In the genomic region with DNA sequence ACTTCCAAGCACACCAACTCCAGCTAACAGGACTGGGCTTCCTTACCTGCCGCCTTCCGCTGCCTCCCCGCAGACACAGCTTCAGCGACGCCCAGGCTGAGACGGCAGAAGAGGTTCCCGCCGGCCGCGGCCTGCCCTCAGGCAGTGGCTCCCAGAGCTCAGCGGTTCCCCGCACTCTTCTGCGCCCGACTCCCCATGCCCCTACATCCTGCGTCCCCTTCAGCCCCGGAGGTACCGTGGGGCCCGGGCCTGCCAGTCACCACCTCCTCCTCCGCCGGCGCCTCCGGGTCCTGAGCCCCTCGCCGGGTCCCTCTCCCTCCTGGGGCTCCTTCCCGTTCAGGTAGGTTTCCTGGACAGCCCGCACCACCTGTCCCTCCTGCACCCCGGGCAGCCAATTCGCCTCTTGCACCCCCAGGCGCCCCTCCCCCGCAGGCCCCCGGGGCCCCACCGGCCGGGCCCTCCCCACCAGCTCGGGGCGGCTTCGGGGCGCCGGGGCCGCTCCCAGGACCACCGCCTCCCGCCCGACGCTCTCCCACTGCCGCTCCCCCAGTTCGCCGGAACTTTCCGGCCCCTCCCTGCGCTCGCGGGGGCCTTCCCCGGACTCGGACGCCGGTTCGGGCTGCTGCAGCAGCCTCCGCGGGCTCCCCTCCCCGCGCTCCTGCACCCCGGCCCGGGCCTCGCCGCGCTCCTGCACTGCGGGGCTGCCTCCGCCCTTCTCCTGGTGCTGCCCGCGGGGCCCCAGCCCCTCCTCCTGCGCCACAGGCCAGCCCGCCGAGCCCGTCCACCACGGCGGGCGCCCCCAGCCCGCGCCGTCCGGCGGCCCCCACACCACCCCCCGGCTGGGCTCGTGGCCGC, we compare ENCODE assay signal across 8 cellular contexts. TPM values are rescaled to one million over a fixed set of nuclear protein-coding genes. Genes with fewer than 3 reads are reported as not detected.
DNase-seq lines count a peak whose midpoint lies in the region; ATAC-seq lines count a peak whose summit lies in the region.

A gene (minus strand): TSS at position 113 of the 855 bp plus-strand sequence. CDS start 19,963 bp downstream, outside the sequence.

- H2AFZ ChIP-seq in Karpas-422 (ENCODE audit: low read length), result no peak within 1 kb of the TSS

- peaks cover 38 to 44% of the 10 kb centered on the region in 2 donors for H3K4me1 Mint-ChIP-seq in natural killer cell treated with Interleukin-12 subunit alpha and Interleukin-12 subunit beta and Interleukin-15 and Interleukin-18, amount 100 ng/mL, for 72 hours (ENCODE audit: low read depth in 2 of 2)

- peak within 1 kb of the TSS; percentile 72 for H3K9ac ChIP-seq in Karpas-422 (ENCODE audit: low read length)

- DNase-seq in COLO668 (lab: John Stamatoyannopoulos, UW; ENCODE audit: unreplicated experiment), result peak; percentile 46
- DNase-seq in Karpas-422, result peak; percentile 68
- peak; percentile 18 for DNase-seq in activated T-cell treated with anti-CD3 and anti-CD28 coated beads for 4 hours
- DNase-seq in natural killer cell treated with Interleukin-12 subunit alpha and Interleukin-12 subunit beta and Interleukin-15 and Interleukin-18, amount 100 ng/mL, for 72 hours (ENCODE audit: low spot score), result no peak
- no peak for DNase-seq in SKM-1 (lab: John Stamatoyannopoulos, UW; ENCODE audit: unreplicated experiment)

- no peaks in the 10 kb centered on the region for H3K36me3 Mint-ChIP-seq in natural killer cell treated with Interleukin-12 subunit alpha and Interleukin-12 subunit beta and Interleukin-15 and Interleukin-18, amount 100 ng/mL, for 72 hours

- no peaks in the 10 kb centered on the region for H3K79me2 ChIP-seq in Karpas-422 (ENCODE audit: low read length)

- WGBS in esophagus, 2 donors, result 1% methylated on average over 65 to 83 of the region's 83 CpGs
- 1% methylated on average over 83 of the region's 83 CpGs for WGBS in urinary bladder

- ATAC-seq in GM21528 (IDR thresholded peaks at IDR 0.05; ENCODE audit: low FRiP score, unreplicated experiment), result peak; percentile 9
- ATAC-seq in natural killer cell treated with Interleukin-12 subunit alpha and Interleukin-12 subunit beta and Interleukin-15 and Interleukin-18, amount 100 ng/mL, for 72 hours, result peak; percentile 1 to 24

- peak within 1 kb of the TSS; percentile 97 for H3K4me3 Mint-ChIP-seq in natural killer cell treated with Interleukin-12 subunit alpha and Interleukin-12 subunit beta and Interleukin-15 and Interleukin-18, amount 100 ng/mL, for 72 hours

- peak within 1 kb of the TSS; percentile 68 for H3K4me3 ChIP-seq in Karpas-422 (ENCODE audit: low read length)
- H3K4me3 ChIP-seq in esophagus (ENCODE audit: low read depth in 1 of 2, low read length in 2 of 2), result peak within 1 kb of the TSS; percentile 73 to 85
- H3K4me3 ChIP-seq in urinary bladder (ENCODE audit: low read depth, low read length), result peak within 1 kb of the TSS; percentile 95

- H3K9me3 ChIP-seq in Karpas-422 (ENCODE audit: low read length) (no peaks in the 10 kb centered on the region), esophagus (ENCODE audit: control insufficient read depth in 2 of 2, insufficient read depth in 1 of 2, low read depth in 1 of 2, low read length in 1 of 2) (no peaks in the 10 kb centered on the region)

- H3K27me3 ChIP-seq in Karpas-422 (ENCODE audit: low read length) (no peaks in the 10 kb centered on the region), esophagus (ENCODE audit: control insufficient read depth in 1 of 2, insufficient read depth in 2 of 2, low read length in 2 of 2) (no peaks in the 10 kb centered on the region)

- peak within 1 kb of the TSS; percentile 76 for H3K4me2 ChIP-seq in Karpas-422 (ENCODE audit: low read depth, low read length, poor library complexity, severe bottlenecking)

- H3K9me2 ChIP-seq in Karpas-422 (replicated peaks; ENCODE audit: insufficient read depth, low read length), result no peaks in the 10 kb centered on the region

- H3K9me3 Mint-ChIP-seq in natural killer cell treated with Interleukin-12 subunit alpha and Interleukin-12 subunit beta and Interleukin-15 and Interleukin-18, amount 100 ng/mL, for 72 hours, result no peaks in the 10 kb centered on the region

- H4K20me1 ChIP-seq in Karpas-422 (ENCODE audit: insufficient read depth, low read depth, low read length), result peaks cover 4% of the 10 kb centered on the region; the same call in 1 of the 2 replicates

- H3K36me3 ChIP-seq in Karpas-422 (ENCODE audit: insufficient read depth, low read length), result no peaks in the 10 kb centered on the region
- no peaks in the 10 kb centered on the region for H3K36me3 ChIP-seq in esophagus (ENCODE audit: control insufficient read depth in 2 of 2, insufficient read depth in 2 of 2, low read length in 1 of 2)
- H3K36me3 ChIP-seq in urinary bladder (ENCODE audit: insufficient read depth), result no peaks in the 10 kb centered on the region

- no peak within 1 kb of the TSS for H3K27ac ChIP-seq in Karpas-422 (ENCODE audit: low read length)
- H3K27ac ChIP-seq in esophagus (ENCODE audit: low read depth in 2 of 2, low read length in 1 of 2), result peak within 1 kb of the TSS; percentile 93 to 94
- peak within 1 kb of the TSS; percentile 46 for H3K27ac ChIP-seq in urinary bladder (ENCODE audit: low read depth)

- no peaks in the 10 kb centered on the region for H3K27me3 Mint-ChIP-seq in natural killer cell treated with Interleukin-12 subunit alpha and Interleukin-12 subunit beta and Interleukin-15 and Interleukin-18, amount 100 ng/mL, for 72 hours

- H3K4me1 ChIP-seq in Karpas-422 (ENCODE audit: low read length) (peaks cover 43% of the 10 kb centered on the region), esophagus (ENCODE audit: control insufficient read depth in 2 of 2, insufficient read depth in 2 of 2, low read length in 1 of 2) (peaks cover 8 to 17% of the 10 kb centered on the region in 2 donors), urinary bladder (ENCODE audit: insufficient read depth) (peaks cover 2% of the 10 kb centered on the region)

- peak within 1 kb of the TSS; percentile 96 to 98 for H3K27ac Mint-ChIP-seq in natural killer cell treated with Interleukin-12 subunit alpha and Interleukin-12 subunit beta and Interleukin-15 and Interleukin-18, amount 100 ng/mL, for 72 hours

RNA-seq across cellular contexts. Expression of the gene that starts here (rescaled TPM):
- 25.5 and 26.0 TPM in 2 replicates for total RNA-seq in Karpas-422 (2014; rRNA removed; shearing (Covaris generic); ENCODE audit: low replicate concordance)
- 10 to 100 TPM; 38.8 to 87.5 TPM for polyA plus RNA-seq in esophagus
- 100 to 1,000 TPM in 1 of 2 donors, 10 to 100 TPM in 1; 63.5 to 116 TPM for total RNA-seq in natural killer cell treated with Interleukin-12 subunit alpha and Interleukin-12 subunit beta and Interleukin-15 and Interleukin-18, amount 100 ng/mL, for 72 hours
- 8.7 TPM for total RNA-seq in urinary bladder
- 38.3 TPM for polyA plus RNA-seq in urinary bladder

Comparison
In these comparisons a context has a peak if more than half of its experiments do, and no peak if none do; other contexts are left out.
1. DNase-seq: peak in COLO668 (single experiment), Karpas-422 (single experiment) and activated T-cell treated with anti-CD3 and anti-CD28 coated beads for 4 hours (single experiment); none in natural killer cell treated with Interleukin-12 subunit alpha and Interleukin-12 subunit beta and Interleukin-15 and Interleukin-18, amount 100 ng/mL, for 72 hours (single experiment) and SKM-1 (single experiment).
2. Peak in every context shown above with its lines, with median percentiles within 50 percentile points of each other: H3K4me3 ChIP-seq.